Comparison of ENCODE assay signal across 1 cellular context in the genomic region with DNA sequence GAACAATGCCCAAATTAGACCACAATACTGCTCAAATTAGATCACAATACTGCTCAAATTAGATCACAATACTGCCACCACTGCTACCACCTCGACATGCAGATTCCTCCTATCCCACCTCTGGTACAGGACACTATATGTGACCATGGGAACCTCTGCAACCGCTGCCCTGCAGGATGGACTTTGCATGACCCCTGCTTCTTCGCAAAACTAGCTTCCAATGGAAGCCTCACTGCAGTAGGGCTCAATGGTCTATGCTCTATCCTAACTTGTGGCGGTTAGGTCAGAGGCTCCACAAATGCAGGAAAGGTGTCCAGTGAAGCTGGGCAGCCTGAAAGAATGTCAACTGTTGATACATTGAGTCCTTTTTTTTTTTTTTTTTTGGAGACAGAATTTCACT.
TF ChIP-seq lines count a peak whose summit lies in the region.

No MANE protein-coding gene starts in this region.

TF ChIP-seq in HepG2, 621 proteins besides CTCF, POLR2A, EP300 and RAD21:
- TF ChIP-seq ZSCAN31 (CRISPR knock-in tag; IDR thresholded peaks at IDR 0.05; ENCODE audit: low read depth): 0 out of 2 replicates have a peak, but pooled peaks have one; percentile 14
- no peak for TF ChIP-seq ZNF496 (CRISPR knock-in tag; IDR thresholded peaks at IDR 0.05; ENCODE audit: insufficient replicate concordance)
- TF ChIP-seq ZNF639 (CRISPR knock-in tag; conservative IDR thresholded peaks at IDR 0.05): no peak
- no peak for TF ChIP-seq ETV5 (CRISPR knock-in tag; IDR thresholded peaks at IDR 0.05; ENCODE audit: borderline replicate concordance)
- peak; percentile 56 for TF ChIP-seq RARA (CRISPR knock-in tag; IDR thresholded peaks at IDR 0.05)
- no peak for TF ChIP-seq ZNF430 (CRISPR knock-in tag; IDR thresholded peaks at IDR 0.05)
- TF ChIP-seq, protein P1, sequence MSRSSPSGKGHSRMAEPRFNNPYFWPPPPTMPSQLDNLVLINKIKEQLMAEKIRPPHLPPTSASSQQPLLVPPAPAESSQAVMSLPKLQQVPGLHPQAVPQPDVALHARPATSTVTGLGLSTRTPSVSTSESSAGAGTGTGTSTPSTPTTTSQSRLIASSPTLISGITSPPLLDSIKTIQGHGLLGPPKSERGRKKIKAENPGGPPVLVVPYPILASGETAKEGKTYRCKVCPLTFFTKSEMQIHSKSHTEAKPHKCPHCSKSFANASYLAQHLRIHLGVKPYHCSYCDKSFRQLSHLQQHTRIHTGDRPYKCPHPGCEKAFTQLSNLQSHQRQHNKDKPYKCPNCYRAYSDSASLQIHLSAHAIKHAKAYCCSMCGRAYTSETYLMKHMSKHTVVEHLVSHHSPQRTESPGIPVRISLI (CRISPR knock-in tag; IDR thresholded peaks at IDR 0.05; ENCODE audit: borderline replicate concordance): 0 out of 2 replicates have a peak, but pooled peaks have one; percentile 29
